ENCODE assay signal across 2 cellular contexts in genomic region chr18:48085781-48086487, GRCh38.
TF ChIP-seq lines count a peak whose summit lies in the region.

No MANE protein-coding gene starts in this region.

TF ChIP-seq in SK-N-SH treated with all-trans-retinoic acid at 6 μM for 48 hours, 23 proteins besides CTCF, POLR2A, EP300 and RAD21 (continued from another document):
- TF ChIP-seq POU6F1 (CRISPR knock-in tag; IDR thresholded peaks at IDR 0.05; ENCODE audit: borderline replicate concordance, low read depth) (no peak), GLIS3 (CRISPR knock-in tag; IDR thresholded peaks at IDR 0.05) (no peak), TSHZ2 (CRISPR knock-in tag; IDR thresholded peaks at IDR 0.05) (no peak)

TF ChIP-seq in H1, 55 proteins besides CTCF, POLR2A, EP300 and RAD21 (continued from another document):
- TF ChIP-seq EZH2 (IDR thresholded peaks at IDR 0.05; ENCODE audit: low read depth, low read length, severe bottlenecking) (no peak), JUND (IDR thresholded peaks at IDR 0.05; ENCODE audit: low read length) (no peak), GTF2F1 (IDR thresholded peaks at IDR 0.05; ENCODE audit: borderline replicate concordance, low read depth, low read length) (no peak), BRCA1 (IDR thresholded peaks at IDR 0.05; ENCODE audit: low read depth, low read length) (no peak), TBP (IDR thresholded peaks at IDR 0.05; ENCODE audit: low read depth, low read length) (no peak), TCF12 (IDR thresholded peaks at IDR 0.05; ENCODE audit: low read depth, low read length) (no peak), BCL11A (IDR thresholded peaks at IDR 0.05; ENCODE audit: low read depth in 2 of 2, low read length in 2 of 2) (no peak), CHD1 (IDR thresholded peaks at IDR 0.05; ENCODE audit: low read depth, low read length) (no peak), NANOG (IDR thresholded peaks at IDR 0.05; ENCODE audit: insufficient read depth, low read depth, low read length, poor library complexity, severe bottlenecking) (no peak), FOSL1 (IDR thresholded peaks at IDR 0.05; ENCODE audit: insufficient read depth, low read depth, low read length) (no peak), SRF (IDR thresholded peaks at IDR 0.05; ENCODE audit: low read depth, low read length) (no peak), POU5F1 (IDR thresholded peaks at IDR 0.05; ENCODE audit: low read depth, low read length) (no peak)
- TF ChIP-seq, protein P1, sequence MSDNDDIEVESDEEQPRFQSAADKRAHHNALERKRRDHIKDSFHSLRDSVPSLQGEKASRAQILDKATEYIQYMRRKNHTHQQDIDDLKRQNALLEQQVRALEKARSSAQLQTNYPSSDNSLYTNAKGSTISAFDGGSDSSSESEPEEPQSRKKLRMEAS (IDR thresholded peaks at IDR 0.05): no peak
- TF ChIP-seq, protein P2, sequence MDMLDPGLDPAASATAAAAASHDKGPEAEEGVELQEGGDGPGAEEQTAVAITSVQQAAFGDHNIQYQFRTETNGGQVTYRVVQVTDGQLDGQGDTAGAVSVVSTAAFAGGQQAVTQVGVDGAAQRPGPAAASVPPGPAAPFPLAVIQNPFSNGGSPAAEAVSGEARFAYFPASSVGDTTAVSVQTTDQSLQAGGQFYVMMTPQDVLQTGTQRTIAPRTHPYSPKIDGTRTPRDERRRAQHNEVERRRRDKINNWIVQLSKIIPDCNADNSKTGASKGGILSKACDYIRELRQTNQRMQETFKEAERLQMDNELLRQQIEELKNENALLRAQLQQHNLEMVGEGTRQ (IDR thresholded peaks at IDR 0.05; ENCODE audit: low read length): no peak
